ENCODE assay signal across 25 cellular contexts in the genomic region with DNA sequence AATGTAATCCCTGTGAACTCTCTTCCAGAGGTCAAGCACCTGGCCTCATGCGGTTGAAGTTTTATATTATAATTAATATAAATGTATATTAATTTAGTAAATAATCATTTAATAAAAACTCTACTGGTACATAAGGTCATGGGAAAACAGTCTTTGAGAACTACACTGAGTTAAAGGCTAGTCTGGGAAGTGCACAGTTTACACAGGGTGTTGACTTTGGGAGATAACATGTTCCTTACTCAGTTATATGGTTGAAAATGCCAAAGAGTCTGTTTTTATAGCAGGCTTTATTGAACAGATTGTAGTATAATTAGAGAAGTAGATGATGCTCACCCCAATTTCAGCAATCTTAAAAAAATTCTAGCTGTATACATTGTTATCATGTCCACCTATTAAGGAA.
"Had no signal": no experiment of that assay in that cellular context is flagged by ENCODE, and none has a peak within 500 bp of the region (broad histone marks: within the 10 kb centered on the region; RNA-seq: fewer than 3 reads in every experiment).

No MANE protein-coding gene starts in this region.

- H3K4me3 ChIP-seq: esophagus muscularis mucosa, neural progenitor cell, right lobe of liver, suprapubic skin, transverse colon, upper lobe of right lung, uterus had no signal

- H3K4me1 ChIP-seq: esophagus muscularis mucosa, foreskin keratinocyte, neural progenitor cell, right lobe of liver, suprapubic skin, transverse colon, upper lobe of right lung, uterus had no signal

- H3K27ac ChIP-seq: esophagus muscularis mucosa, foreskin keratinocyte, neural progenitor cell, right lobe of liver, suprapubic skin, transverse colon, upper lobe of right lung, uterus had no signal

- H3K36me3 Mint-ChIP-seq: neural progenitor cell had no signal

- H3K9me3 ChIP-seq: right lobe of liver, uterus had no signal

- H3K4me2 ChIP-seq: neural progenitor cell had no signal

- ATAC-seq: foreskin keratinocyte; left lobe of liver; naive thymus-derived CD4-positive, alpha-beta T cell; right lobe of liver; stimulated activated naive CD8-positive, alpha-beta T cell treated with anti-CD3 and anti-CD28 coated beads, Interleukin-15, amount 100 ng/mL, for 72 hours; upper lobe of right lung had no signal

- H2AFZ ChIP-seq: neural progenitor cell had no signal

- H3K27me3 ChIP-seq: esophagus muscularis mucosa, foreskin keratinocyte, neural progenitor cell, right lobe of liver, suprapubic skin, transverse colon, upper lobe of right lung, uterus had no signal

- H3K4me1 Mint-ChIP-seq: endodermal cell; mesothelial cell of epicardium; nephron; neural progenitor cell; stimulated activated naive CD8-positive, alpha-beta T cell treated with anti-CD3 and anti-CD28 coated beads, Interleukin-15, amount 100 ng/mL, for 72 hours had no signal

- H3K27ac Mint-ChIP-seq: endodermal cell; mesothelial cell of epicardium; naive thymus-derived CD4-positive, alpha-beta T cell; nephron; neural progenitor cell; stimulated activated naive CD8-positive, alpha-beta T cell treated with anti-CD3 and anti-CD28 coated beads, Interleukin-15, amount 100 ng/mL, for 72 hours had no signal

- H3K36me3 ChIP-seq: esophagus muscularis mucosa, neural progenitor cell, right lobe of liver, suprapubic skin, transverse colon, upper lobe of right lung, uterus had no signal

- H3K4me3 Mint-ChIP-seq: endodermal cell; mesothelial cell of epicardium; naive thymus-derived CD4-positive, alpha-beta T cell; nephron; neural progenitor cell; stimulated activated naive CD8-positive, alpha-beta T cell treated with anti-CD3 and anti-CD28 coated beads, Interleukin-15, amount 100 ng/mL, for 72 hours had no signal

- DNase-seq: cerebellar nuclear complex; effector CD8-positive, alpha-beta T cell; endodermal cell; foreskin keratinocyte; glutamatergic neuron; mesenchymal stem cell; naive thymus-derived CD4-positive, alpha-beta T cell; nucleus accumbens; posterior cingulate gyrus; retina; right lobe of liver; small intestine; stimulated activated CD4-positive, alpha-beta T cell treated with anti-CD3 and anti-CD28 coated beads, Interleukin-15, amount 100 ng/mL, for 24 hours; stimulated activated CD4-positive, alpha-beta T cell treated with anti-CD3 and anti-CD28 coated beads, Interleukin-2, amount 100 ng/mL, for 48 hours; stimulated activated naive CD4-positive, alpha-beta T cell; stimulated activated naive CD8-positive, alpha-beta T cell treated with anti-CD3 and anti-CD28 coated beads, Interleukin-15, amount 100 ng/mL, for 72 hours; transverse colon; upper lobe of right lung; uterus had no signal
